Comparison of ENCODE assay signal across 1 cellular context in genomic region chr3:123002100-123002748, GRCh38.
TF ChIP-seq lines count a peak whose summit lies in the region.

No MANE protein-coding gene starts in this region.

TF ChIP-seq in H1, 55 proteins besides CTCF, POLR2A, EP300 and RAD21:
- no peak for TF ChIP-seq POU5F1 (IDR thresholded peaks at IDR 0.05; ENCODE audit: low read depth, low read length)
- TF ChIP-seq EGR1 (IDR thresholded peaks at IDR 0.05; ENCODE audit: borderline replicate concordance, low read depth, low read length), result no peak
- peak; percentile 22; the same call in 1 of the 2 replicates for TF ChIP-seq TEAD4 (IDR thresholded peaks at IDR 0.05; ENCODE audit: low read depth, low read length)
- TF ChIP-seq RNF2 (IDR thresholded peaks at IDR 0.05; ENCODE audit: borderline replicate concordance, low read depth, low read length, missing control alignments, poor library complexity, severe bottlenecking), result no peak
- TF ChIP-seq SP4 (IDR thresholded peaks at IDR 0.05; ENCODE audit: low read length), result no peak
- TF ChIP-seq ASH2L (IDR thresholded peaks at IDR 0.05; ENCODE audit: low read length), result no peak
- no peak for TF ChIP-seq KDM4A (IDR thresholded peaks at IDR 0.05; ENCODE audit: low read depth, low read length, severe bottlenecking)
- no peak for TF ChIP-seq SP2 (IDR thresholded peaks at IDR 0.05; ENCODE audit: low read length)
